30 cellular contexts compared by ENCODE assay signal in the genomic region with DNA sequence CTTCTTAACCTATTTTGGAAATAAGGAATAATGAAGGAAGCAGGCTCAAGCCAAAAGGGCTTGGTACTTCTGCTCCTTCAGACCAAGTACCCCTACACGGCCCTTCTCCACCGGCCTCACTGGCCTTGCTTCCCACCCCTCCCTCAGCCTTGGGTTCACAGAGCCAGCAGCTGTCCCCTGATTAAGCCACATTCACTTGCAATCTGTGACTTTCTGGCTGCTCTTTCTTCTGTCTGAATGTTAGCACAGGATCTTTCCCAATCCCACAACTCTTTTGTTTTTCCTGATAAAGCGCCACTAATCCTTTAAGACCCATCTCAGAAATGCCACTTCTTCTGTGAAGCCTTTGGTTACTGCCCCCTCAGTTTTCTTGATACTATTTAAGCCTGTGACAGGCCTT. TPM values are rescaled to one million over a fixed set of nuclear protein-coding genes. Genes with fewer than 3 reads are reported as not detected.
A peak's percentile ranks its signal among the peaks of the same experiment; 100 is the strongest.
DNase-seq lines count a peak whose midpoint lies in the region; ATAC-seq and TF ChIP-seq lines count a peak whose summit lies in the region.
"Had no signal": no experiment of that assay in that cellular context is flagged by ENCODE, and none has a peak within 500 bp of the region (broad histone marks: within the 10 kb centered on the region; RNA-seq: fewer than 3 reads in every experiment).

No MANE protein-coding gene starts in this region.

- no peaks in the 10 kb centered on the region for H3K36me3 ChIP-seq in ascending aorta
- H3K36me3 ChIP-seq: adrenal gland, BLaER1, brain microvascular endothelial cell, spleen, tibial nerve had no signal

- no peak overlapping the region for H3K4me3 ChIP-seq in ascending aorta
- H3K4me3 ChIP-seq: adrenal gland, BLaER1, SK-N-MC, spleen, tibial nerve had no signal

- no peak for TF ChIP-seq CTCF in ascending aorta (IDR thresholded peaks at IDR 0.05)
- TF ChIP-seq CTCF in neural crest cell (conservative IDR thresholded peaks at IDR 0.05) = no peak
- no peak for TF ChIP-seq CTCF in HFFc6 (IDR thresholded peaks at IDR 0.05)

- H3K4me1 Mint-ChIP-seq in neural crest cell = peaks cover 3% of the 10 kb centered on the region
- no peaks in the 10 kb centered on the region for H3K4me1 Mint-ChIP-seq in stimulated activated effector memory CD8-positive, alpha-beta T cell treated with anti-CD3 and anti-CD28 coated beads, Interleukin-12 subunit alpha, Interleukin-12 subunit beta, amount 100 ng/mL, for 72 hours
- H3K4me1 Mint-ChIP-seq in HFFc6 (ENCODE audit: low read depth) = no peaks in the 10 kb centered on the region
- H3K4me1 Mint-ChIP-seq: activated naive CD4-positive, alpha-beta T cell treated with anti-CD3 and anti-CD28 coated beads, Interleukin-2, amount 10 ng/mL, durations not matched to agents 7 days and 5 days; naive thymus-derived CD8-positive, alpha-beta T cell; stimulated activated naive CD8-positive, alpha-beta T cell treated with anti-CD3 and anti-CD28 coated beads, Interleukin-15, amount 100 ng/mL, for 72 hours had no signal

- no peaks in the 10 kb centered on the region for H3K9me3 ChIP-seq in ascending aorta
- H3K9me3 ChIP-seq: adrenal gland, BLaER1, spleen, tibial nerve had no signal

- H3K9me3 Mint-ChIP-seq in neural crest cell = no peaks in the 10 kb centered on the region
- H3K9me3 Mint-ChIP-seq in stimulated activated effector memory CD8-positive, alpha-beta T cell treated with anti-CD3 and anti-CD28 coated beads, Interleukin-12 subunit alpha, Interleukin-12 subunit beta, amount 100 ng/mL, for 72 hours = no peaks in the 10 kb centered on the region
- H3K9me3 Mint-ChIP-seq in HFFc6 = no peaks in the 10 kb centered on the region
- H3K9me3 Mint-ChIP-seq: activated naive CD4-positive, alpha-beta T cell treated with anti-CD3 and anti-CD28 coated beads, Interleukin-2, amount 10 ng/mL, durations not matched to agents 7 days and 5 days; activated T-helper 1 cell treated with anti-CD3 and anti-CD28 coated beads, Interleukin-12 subunit alpha, Interleukin-12 subunit beta, Interleukin-2, Interleukin-4 antibody, amounts not matched to agents 30 ng/mL and 10 ng/mL and 1 ng/mL, durations not matched to agents 14 hours and 24 hours and 36 hours; naive thymus-derived CD8-positive, alpha-beta T cell; stimulated activated naive CD8-positive, alpha-beta T cell treated with anti-CD3 and anti-CD28 coated beads, Interleukin-15, amount 100 ng/mL, for 72 hours had no signal

- no peaks in the 10 kb centered on the region for H3K27me3 Mint-ChIP-seq in neural crest cell (ENCODE audit: low read depth)
- H3K27me3 Mint-ChIP-seq in HFFc6 (ENCODE audit: insufficient read depth) = peaks cover 25% of the 10 kb centered on the region

- H3K4me3 Mint-ChIP-seq in neural crest cell (no peak overlapping the region), HFFc6 (no peak overlapping the region)
- H3K4me3 Mint-ChIP-seq in stimulated activated effector memory CD8-positive, alpha-beta T cell treated with anti-CD3 and anti-CD28 coated beads, Interleukin-12 subunit alpha, Interleukin-12 subunit beta, amount 100 ng/mL, for 72 hours = no peak overlapping the region
- H3K4me3 Mint-ChIP-seq: activated naive CD4-positive, alpha-beta T cell treated with anti-CD3 and anti-CD28 coated beads, Interleukin-2, amount 10 ng/mL, durations not matched to agents 7 days and 5 days; activated T-helper 1 cell treated with anti-CD3 and anti-CD28 coated beads, Interleukin-12 subunit alpha, Interleukin-12 subunit beta, Interleukin-2, Interleukin-4 antibody, amounts not matched to agents 30 ng/mL and 10 ng/mL and 1 ng/mL, durations not matched to agents 14 hours and 24 hours and 36 hours; naive thymus-derived CD8-positive, alpha-beta T cell; stimulated activated naive CD8-positive, alpha-beta T cell treated with anti-CD3 and anti-CD28 coated beads, Interleukin-15, amount 100 ng/mL, for 72 hours had no signal

- no peak for ATAC-seq in stimulated activated effector memory CD8-positive, alpha-beta T cell treated with anti-CD3 and anti-CD28 coated beads, Interleukin-12 subunit alpha, Interleukin-12 subunit beta, amount 100 ng/mL, for 72 hours
- ATAC-seq in GM21825 (IDR thresholded peaks at IDR 0.05; ENCODE audit: unreplicated experiment) = no peak
- ATAC-seq: naive thymus-derived CD8-positive, alpha-beta T cell; stimulated activated naive CD8-positive, alpha-beta T cell treated with anti-CD3 and anti-CD28 coated beads, Interleukin-15, amount 100 ng/mL, for 72 hours had no signal

- H3K27ac ChIP-seq in ascending aorta = peak overlapping the region; percentile 29 to 36
- H3K27ac ChIP-seq: adrenal gland, BLaER1, brain microvascular endothelial cell, SK-N-MC, tibial nerve had no signal

- peak; percentile 16 to 82 for DNase-seq in NCI-H524 (lab: John Stamatoyannopoulos, UW)
- DNase-seq in ascending aorta (ENCODE audit: low spot score in 2 of 2) = no peak
- DNase-seq in neural crest cell (ENCODE audit: low read depth, low spot score) = no peak
- no peak for DNase-seq in stimulated activated effector memory CD8-positive, alpha-beta T cell treated with anti-CD3 and anti-CD28 coated beads, Interleukin-12 subunit alpha, Interleukin-12 subunit beta, amount 100 ng/mL, for 72 hours (ENCODE audit: low spot score in 2 of 2)
- DNase-seq in effector CD8-positive, alpha-beta T cell (lab: John Stamatoyannopoulos, UW) = no peak
- DNase-seq in HFFc6 = no peak
- DNase-seq: activated CD4-positive, alpha-beta T cell treated with anti-CD3 and anti-CD28 coated beads, Interleukin-2, amount 50 U/mL, for 48 hours; activated CD4-positive, CD25-positive, alpha-beta regulatory T cell; activated naive CD4-positive, alpha-beta T cell treated with anti-CD3 and anti-CD28 coated beads, Interleukin-2, amount 10 ng/mL, durations not matched to agents 7 days and 5 days; brain microvascular endothelial cell; DMS153; islet precursor cell; KBM-7; midbrain; naive thymus-derived CD8-positive, alpha-beta T cell; NCI-H1092; NCI-H187; NCI-H2171; OCI-M1; spleen; stimulated activated CD4-positive, alpha-beta T cell treated with anti-CD3 and anti-CD28 coated beads, Interleukin-2, amount 100 ng/mL, for 24 hours; stimulated activated naive CD8-positive, alpha-beta T cell treated with anti-CD3 and anti-CD28 coated beads, Interleukin-15, amount 100 ng/mL, for 72 hours; T-helper 1 cell had no signal

- peak overlapping the region; percentile 8 for H3K27ac Mint-ChIP-seq in neural crest cell (ENCODE audit: unreplicated experiment)
- peak overlapping the region; percentile 27 for H3K27ac Mint-ChIP-seq in stimulated activated effector memory CD8-positive, alpha-beta T cell treated with anti-CD3 and anti-CD28 coated beads, Interleukin-12 subunit alpha, Interleukin-12 subunit beta, amount 100 ng/mL, for 72 hours
- no peak overlapping the region for H3K27ac Mint-ChIP-seq in HFFc6
- H3K27ac Mint-ChIP-seq: activated naive CD4-positive, alpha-beta T cell treated with anti-CD3 and anti-CD28 coated beads, Interleukin-2, amount 10 ng/mL, durations not matched to agents 7 days and 5 days; naive thymus-derived CD8-positive, alpha-beta T cell; stimulated activated naive CD8-positive, alpha-beta T cell treated with anti-CD3 and anti-CD28 coated beads, Interleukin-15, amount 100 ng/mL, for 72 hours had no signal

- H3K4me1 ChIP-seq in ascending aorta = peaks cover 0 to 13% of the 10 kb centered on the region in 2 donors
- H3K4me1 ChIP-seq: BLaER1 had no signal

- H3K36me3 Mint-ChIP-seq in neural crest cell (ENCODE audit: low read depth) = no peaks in the 10 kb centered on the region
- no peaks in the 10 kb centered on the region for H3K36me3 Mint-ChIP-seq in stimulated activated effector memory CD8-positive, alpha-beta T cell treated with anti-CD3 and anti-CD28 coated beads, Interleukin-12 subunit alpha, Interleukin-12 subunit beta, amount 100 ng/mL, for 72 hours
- H3K36me3 Mint-ChIP-seq in HFFc6 (ENCODE audit: low read depth) = no peaks in the 10 kb centered on the region
- H3K36me3 Mint-ChIP-seq: activated naive CD4-positive, alpha-beta T cell treated with anti-CD3 and anti-CD28 coated beads, Interleukin-2, amount 10 ng/mL, durations not matched to agents 7 days and 5 days; naive thymus-derived CD8-positive, alpha-beta T cell had no signal

- H3K27me3 ChIP-seq in ascending aorta = no peaks in the 10 kb centered on the region
- H3K27me3 ChIP-seq: adrenal gland, BLaER1, tibial nerve had no signal

- intact Hi-C loops in ascending aorta (cut with DNase I) = loop anchor here (5.0 kb wide), 1 partner anchor 38 kb away; no protein-coding TSS in a partner anchor

RNA-seq across cellular contexts. Expression of a gene that starts 52.4 kb away (rescaled TPM):
- total RNA-seq in ascending aorta = 6.4 TPM
- total RNA-seq in neural crest cell = 12.0 and 12.3 TPM in 2 replicates
- total RNA-seq in HFFc6 (2021; fragmentation: NEBNext Ultra II Directional; extraction: Animal tissue kit (Norgen Biotek cat#: 25700)) = under 1 TPM; 0.07 to 0.23 (median 0.15) TPM
- total RNA-seq: NCI-H460 had no signal

Comparison
In these comparisons a context has a peak if more than half of its experiments do, and no peak if none do; other contexts are left out.
1. DNase-seq: peak in NCI-H524 (2 of 2); none in ascending aorta (0 of 2), neural crest cell (single experiment), stimulated activated effector memory CD8-positive, alpha-beta T cell treated with anti-CD3 and anti-CD28 coated beads, Interleukin-12 subunit alpha, Interleukin-12 subunit beta, amount 100 ng/mL, for 72 hours (0 of 2), effector CD8-positive, alpha-beta T cell (single experiment) and HFFc6 (single experiment).